1 cellular context compared by ENCODE assay signal in genomic region chr4:185721190-185721948, GRCh38.
TF ChIP-seq lines count a peak whose summit lies in the region.

No MANE protein-coding gene starts in this region.

TF ChIP-seq in HepG2, 621 proteins besides CTCF, POLR2A, EP300 and RAD21 (continued from another document and continues in another):
- TF ChIP-seq PRDM15 (CRISPR knock-in tag; IDR thresholded peaks at IDR 0.05) (no peak), GMEB1 (CRISPR knock-in tag; IDR thresholded peaks at IDR 0.05; ENCODE audit: borderline replicate concordance) (no peak), CCDC6 (CRISPR knock-in tag; IDR thresholded peaks at IDR 0.05) (no peak), MBD4 (IDR thresholded peaks at IDR 0.05; ENCODE audit: borderline replicate concordance, low read length) (peak; percentile 74; the same call in 1 of the 2 replicates), FOXA1 (IDR thresholded peaks at IDR 0.05) (no peak), FOXA1 (CRISPR knock-in tag; IDR thresholded peaks at IDR 0.05) (no peak), ZFY (CRISPR knock-in tag; IDR thresholded peaks at IDR 0.05) (no peak), SRF (IDR thresholded peaks at IDR 0.05; ENCODE audit: low read depth, low read length) (no peak), CREB1 (IDR thresholded peaks at IDR 0.05) (no peak), CREB1 (CRISPR knock-in tag; IDR thresholded peaks at IDR 0.05) (no peak), FOXK1 (CRISPR knock-in tag; IDR thresholded peaks at IDR 0.05; ENCODE audit: borderline replicate concordance, low read depth) (no peak), NFYC (CRISPR knock-in tag; IDR thresholded peaks at IDR 0.05) (no peak), DDIT3 (CRISPR knock-in tag; IDR thresholded peaks at IDR 0.05) (no peak), ZKSCAN8 (CRISPR knock-in tag; IDR thresholded peaks at IDR 0.05; ENCODE audit: borderline replicate concordance) (no peak), ZFAT (CRISPR knock-in tag; conservative IDR thresholded peaks at IDR 0.05) (no peak), ZNF501 (CRISPR knock-in tag; IDR thresholded peaks at IDR 0.05) (no peak; the same call in 1 of the 2 replicates), ARID4A (CRISPR knock-in tag; IDR thresholded peaks at IDR 0.05; ENCODE audit: borderline replicate concordance) (peak; percentile 49; the same call in 1 of the 2 replicates), ZNF83 (CRISPR knock-in tag; IDR thresholded peaks at IDR 0.05; ENCODE audit: borderline replicate concordance) (no peak), NBN (conservative IDR thresholded peaks at IDR 0.05) (no peak), ZNF549 (CRISPR knock-in tag; IDR thresholded peaks at IDR 0.05) (no peak), HOXA3 (CRISPR knock-in tag; IDR thresholded peaks at IDR 0.05) (0 out of 2 replicates have a peak, but pooled peaks have one; percentile 14), MAZ (IDR thresholded peaks at IDR 0.05; ENCODE audit: borderline replicate concordance, low read depth, low read length) (no peak), MAZ (CRISPR knock-in tag; IDR thresholded peaks at IDR 0.05; ENCODE audit: low read depth) (no peak), HOXA9 (CRISPR knock-in tag; IDR thresholded peaks at IDR 0.05; ENCODE audit: borderline replicate concordance) (no peak), SSRP1 (CRISPR knock-in tag; IDR thresholded peaks at IDR 0.05) (peak; percentile 84), MXI1 (IDR thresholded peaks at IDR 0.05; ENCODE audit: borderline replicate concordance, low read depth, low read length) (no peak), SMAD3 (CRISPR knock-in tag; IDR thresholded peaks at IDR 0.05) (no peak), PTBP1 (IDR thresholded peaks at IDR 0.05; ENCODE audit: low read depth, low read length, poor library complexity, severe bottlenecking) (no peak), PPARG (CRISPR knock-in tag; conservative IDR thresholded peaks at IDR 0.05) (no peak), ZNF256 (CRISPR knock-in tag; conservative IDR thresholded peaks at IDR 0.05) (no peak), NR2F2 (IDR thresholded peaks at IDR 0.05; ENCODE audit: borderline replicate concordance, low read depth) (no peak), ZNF343 (CRISPR knock-in tag; IDR thresholded peaks at IDR 0.05) (no peak), SALL1 (CRISPR knock-in tag; IDR thresholded peaks at IDR 0.05) (peak; percentile 57; the same call in 1 of the 2 replicates), GATAD1 (CRISPR knock-in tag; IDR thresholded peaks at IDR 0.05) (no peak), EEA1 (CRISPR knock-in tag; IDR thresholded peaks at IDR 0.05; ENCODE audit: borderline replicate concordance) (no peak), ZMYM2 (CRISPR knock-in tag; IDR thresholded peaks at IDR 0.05) (peak; percentile 75; the same call in 1 of the 2 replicates)
- TF ChIP-seq, protein P1, sequence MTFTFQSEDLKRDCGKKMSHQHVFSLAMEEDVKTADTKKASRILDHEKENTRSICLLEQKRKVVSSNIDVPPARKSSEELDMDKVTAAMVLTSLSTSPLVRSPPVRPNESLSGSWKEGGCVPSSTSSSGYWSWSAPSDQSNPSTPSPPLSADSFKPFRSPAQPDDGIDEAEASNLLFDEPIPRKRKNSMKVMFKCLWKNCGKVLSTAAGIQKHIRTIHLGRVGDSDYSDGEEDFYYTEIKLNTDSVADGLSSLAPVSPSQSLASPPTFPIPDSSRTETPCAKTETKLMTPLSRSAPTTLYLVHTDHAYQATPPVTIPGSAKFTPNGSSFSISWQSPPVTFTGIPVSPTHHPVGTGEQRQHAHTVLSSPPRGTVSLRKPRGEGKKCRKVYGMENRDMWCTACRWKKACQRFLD (CRISPR knock-in tag; IDR thresholded peaks at IDR 0.05; ENCODE audit: borderline replicate concordance): no peak
- TF ChIP-seq, protein P2, sequence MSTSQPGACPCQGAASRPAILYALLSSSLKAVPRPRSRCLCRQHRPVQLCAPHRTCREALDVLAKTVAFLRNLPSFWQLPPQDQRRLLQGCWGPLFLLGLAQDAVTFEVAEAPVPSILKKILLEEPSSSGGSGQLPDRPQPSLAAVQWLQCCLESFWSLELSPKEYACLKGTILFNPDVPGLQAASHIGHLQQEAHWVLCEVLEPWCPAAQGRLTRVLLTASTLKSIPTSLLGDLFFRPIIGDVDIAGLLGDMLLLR (CRISPR knock-in tag; IDR thresholded peaks at IDR 0.05): no peak
- TF ChIP-seq, protein P3, sequence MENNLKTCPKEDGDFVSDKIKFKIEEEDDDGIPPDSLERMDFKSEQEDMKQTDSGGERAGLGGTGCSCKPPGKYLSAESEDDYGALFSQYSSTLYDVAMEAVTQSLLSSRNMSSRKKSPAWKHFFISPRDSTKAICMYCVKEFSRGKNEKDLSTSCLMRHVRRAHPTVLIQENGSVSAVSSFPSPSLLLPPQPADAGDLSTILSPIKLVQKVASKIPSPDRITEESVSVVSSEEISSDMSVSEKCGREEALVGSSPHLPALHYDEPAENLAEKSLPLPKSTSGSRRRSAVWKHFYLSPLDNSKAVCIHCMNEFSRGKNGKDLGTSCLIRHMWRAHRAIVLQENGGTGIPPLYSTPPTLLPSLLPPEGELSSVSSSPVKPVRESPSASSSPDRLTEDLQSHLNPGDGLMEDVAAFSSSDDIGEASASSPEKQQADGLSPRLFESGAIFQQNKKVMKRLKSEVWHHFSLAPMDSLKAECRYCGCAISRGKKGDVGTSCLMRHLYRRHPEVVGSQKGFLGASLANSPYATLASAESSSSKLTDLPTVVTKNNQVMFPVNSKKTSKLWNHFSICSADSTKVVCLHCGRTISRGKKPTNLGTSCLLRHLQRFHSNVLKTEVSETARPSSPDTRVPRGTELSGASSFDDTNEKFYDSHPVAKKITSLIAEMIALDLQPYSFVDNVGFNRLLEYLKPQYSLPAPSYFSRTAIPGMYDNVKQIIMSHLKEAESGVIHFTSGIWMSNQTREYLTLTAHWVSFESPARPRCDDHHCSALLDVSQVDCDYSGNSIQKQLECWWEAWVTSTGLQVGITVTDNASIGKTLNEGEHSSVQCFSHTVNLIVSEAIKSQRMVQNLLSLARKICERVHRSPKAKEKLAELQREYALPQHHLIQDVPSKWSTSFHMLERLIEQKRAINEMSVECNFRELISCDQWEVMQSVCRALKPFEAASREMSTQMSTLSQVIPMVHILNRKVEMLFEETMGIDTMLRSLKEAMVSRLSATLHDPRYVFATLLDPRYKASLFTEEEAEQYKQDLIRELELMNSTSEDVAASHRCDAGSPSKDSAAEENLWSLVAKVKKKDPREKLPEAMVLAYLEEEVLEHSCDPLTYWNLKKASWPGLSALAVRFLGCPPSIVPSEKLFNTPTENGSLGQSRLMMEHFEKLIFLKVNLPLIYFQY (CRISPR knock-in tag; IDR thresholded peaks at IDR 0.05; ENCODE audit: borderline replicate concordance): peak; percentile 51; the same call in 1 of the 2 replicates
- TF ChIP-seq, protein P4, sequence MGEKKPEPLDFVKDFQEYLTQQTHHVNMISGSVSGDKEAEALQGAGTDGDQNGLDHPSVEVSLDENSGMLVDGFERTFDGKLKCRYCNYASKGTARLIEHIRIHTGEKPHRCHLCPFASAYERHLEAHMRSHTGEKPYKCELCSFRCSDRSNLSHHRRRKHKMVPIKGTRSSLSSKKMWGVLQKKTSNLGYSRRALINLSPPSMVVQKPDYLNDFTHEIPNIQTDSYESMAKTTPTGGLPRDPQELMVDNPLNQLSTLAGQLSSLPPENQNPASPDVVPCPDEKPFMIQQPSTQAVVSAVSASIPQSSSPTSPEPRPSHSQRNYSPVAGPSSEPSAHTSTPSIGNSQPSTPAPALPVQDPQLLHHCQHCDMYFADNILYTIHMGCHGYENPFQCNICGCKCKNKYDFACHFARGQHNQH (CRISPR knock-in tag; IDR thresholded peaks at IDR 0.05): no peak
